ENCODE assay signal across 2 cellular contexts in the genomic region with DNA sequence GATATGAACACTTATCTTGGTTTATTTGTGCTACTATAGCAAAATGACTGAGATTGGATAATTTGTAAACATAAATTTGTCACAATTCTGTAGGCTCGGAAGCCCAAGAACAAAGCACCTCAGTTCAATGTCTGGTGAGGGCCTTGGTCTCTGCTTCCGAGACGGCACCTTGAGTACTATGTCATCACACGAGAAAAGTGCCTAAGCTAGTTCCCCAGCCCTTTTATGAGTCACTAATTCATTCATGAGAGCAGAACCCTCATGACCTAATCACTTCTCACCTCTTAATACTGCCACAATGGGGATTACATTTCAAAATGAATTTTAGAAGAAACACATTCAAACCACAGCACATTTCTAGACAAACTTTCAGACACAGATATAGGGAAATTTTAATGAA.
TF ChIP-seq lines count a peak whose summit lies in the region.

No MANE protein-coding gene starts in this region.

TF ChIP-seq in GM23338, 12 proteins besides CTCF, POLR2A, EP300 and RAD21:
- TF ChIP-seq JUNB (IDR thresholded peaks at IDR 0.05; ENCODE audit: unreplicated experiment) (no peak), ZNF331 (CRISPR knock-in tag; IDR thresholded peaks at IDR 0.05; ENCODE audit: low read depth) (no peak), EZH2 (IDR thresholded peaks at IDR 0.05; ENCODE audit: low read depth, unreplicated experiment) (no peak), EZH2phosphoT487 (IDR thresholded peaks at IDR 0.05; ENCODE audit: unreplicated experiment) (no peak), ZNF114 (CRISPR knock-in tag; IDR thresholded peaks at IDR 0.05) (no peak), POLR2AphosphoS5 (IDR thresholded peaks at IDR 0.05; ENCODE audit: low read depth) (no peak)
- TF ChIP-seq, protein P1, sequence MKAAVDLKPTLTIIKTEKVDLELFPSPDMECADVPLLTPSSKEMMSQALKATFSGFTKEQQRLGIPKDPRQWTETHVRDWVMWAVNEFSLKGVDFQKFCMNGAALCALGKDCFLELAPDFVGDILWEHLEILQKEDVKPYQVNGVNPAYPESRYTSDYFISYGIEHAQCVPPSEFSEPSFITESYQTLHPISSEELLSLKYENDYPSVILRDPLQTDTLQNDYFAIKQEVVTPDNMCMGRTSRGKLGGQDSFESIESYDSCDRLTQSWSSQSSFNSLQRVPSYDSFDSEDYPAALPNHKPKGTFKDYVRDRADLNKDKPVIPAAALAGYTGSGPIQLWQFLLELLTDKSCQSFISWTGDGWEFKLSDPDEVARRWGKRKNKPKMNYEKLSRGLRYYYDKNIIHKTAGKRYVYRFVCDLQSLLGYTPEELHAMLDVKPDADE (IDR thresholded peaks at IDR 0.05): no peak

TF ChIP-seq in HEK293T, 16 proteins besides CTCF, POLR2A, EP300 and RAD21:
- TF ChIP-seq ELF4 (IDR thresholded peaks at IDR 0.05) (no peak), ARNT (IDR thresholded peaks at IDR 0.05) (no peak), L3MBTL2 (conservative IDR thresholded peaks at IDR 0.05) (no peak), NFRKB (IDR thresholded peaks at IDR 0.05) (no peak), FOXM1 (IDR thresholded peaks at IDR 0.05; ENCODE audit: borderline replicate concordance) (no peak), HDGF (IDR thresholded peaks at IDR 0.05; ENCODE audit: borderline replicate concordance) (no peak), FOXK2 (IDR thresholded peaks at IDR 0.05) (no peak), ZNF384 (IDR thresholded peaks at IDR 0.05) (no peak), CTBP1 (IDR thresholded peaks at IDR 0.05; ENCODE audit: borderline replicate concordance) (no peak), BHLHE40 (IDR thresholded peaks at IDR 0.05; ENCODE audit: borderline replicate concordance) (no peak), SUZ12 (IDR thresholded peaks at IDR 0.05) (no peak)
